Comparison of ENCODE assay signal across 15 cellular contexts in the genomic region with DNA sequence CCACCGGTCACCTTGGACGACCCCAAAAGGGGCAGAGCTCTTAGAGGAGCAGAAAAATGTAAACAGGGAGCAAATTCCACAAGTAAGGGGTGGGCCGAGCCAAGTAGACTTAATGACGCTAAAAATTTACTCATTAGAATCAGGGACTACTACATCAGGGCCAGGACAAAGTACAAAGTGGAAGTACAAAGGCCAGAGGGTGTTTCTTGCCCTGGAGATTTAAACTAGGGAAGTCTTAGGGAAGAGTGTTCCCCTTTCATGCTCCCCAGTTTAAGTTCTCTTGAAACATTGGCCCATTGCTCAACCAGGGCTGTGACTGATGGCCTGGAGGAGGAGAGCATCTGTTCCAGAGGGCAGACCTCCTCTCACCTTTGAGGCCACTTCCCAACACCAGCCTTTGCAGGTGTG. TPM values are rescaled to one million over a fixed set of nuclear protein-coding genes. Genes with fewer than 3 reads are reported as not detected.
A peak's percentile ranks its signal among the peaks of the same experiment; 100 is the strongest.
DNase-seq lines count a peak whose midpoint lies in the region; ATAC-seq and TF ChIP-seq lines count a peak whose summit lies in the region.
"Had no signal": no experiment of that assay in that cellular context is flagged by ENCODE, and none has a peak within 500 bp of the region (broad histone marks: within the 10 kb centered on the region; RNA-seq: fewer than 3 reads in every experiment).

No MANE protein-coding gene starts in this region.

- H3K79me2 ChIP-seq in GM23248 (ENCODE audit: insufficient read depth), result peaks cover 68% of the 10 kb centered on the region

- no peak overlapping the region for H2AFZ ChIP-seq in GM23248

- no peak overlapping the region for H3K9ac ChIP-seq in GM23248

- H3K4me2 ChIP-seq in GM23248 (ENCODE audit: unreplicated experiment), result no peak overlapping the region

- H3K9me2 ChIP-seq in GM23248 (ENCODE audit: insufficient read depth), result no peaks in the 10 kb centered on the region

- H3K9me3 ChIP-seq in AG04450 (ENCODE audit: control insufficient read depth, insufficient read depth, low read length) (no peaks in the 10 kb centered on the region), GM23248 (ENCODE audit: low read depth) (no peaks in the 10 kb centered on the region), WERI-Rb-1 (ENCODE audit: severe bottlenecking) (no peaks in the 10 kb centered on the region), lower lobe of right lung (no peaks in the 10 kb centered on the region)

- peak overlapping the region; percentile 77 for H3K27ac ChIP-seq in AG04450 (ENCODE audit: low read depth, low read length)
- peak overlapping the region; percentile 18; the same call in 1 of the 2 replicates for H3K27ac ChIP-seq in GM23248
- no peak overlapping the region for H3K27ac ChIP-seq in WERI-Rb-1
- H3K27ac ChIP-seq in lower lobe of right lung, result no peak overlapping the region
- no peak overlapping the region for H3K27ac ChIP-seq in caudate nucleus (ENCODE audit: low read depth, low read length)
- H3K27ac ChIP-seq: SK-N-MC had no signal

- peaks cover 54% of the 10 kb centered on the region for H3K4me1 ChIP-seq in GM23248 (ENCODE audit: insufficient read depth)
- peaks cover 70% of the 10 kb centered on the region for H3K4me1 ChIP-seq in lower lobe of right lung

- peak; percentile 6 to 38 for ATAC-seq in lower lobe of right lung

- no peak overlapping the region for H3K4me3 Mint-ChIP-seq in activated naive CD4-positive, alpha-beta T cell treated with anti-CD3 and anti-CD28 coated beads, Interleukin-2, amount 10 ng/mL, durations not matched to agents 7 days and 5 days
- H3K4me3 Mint-ChIP-seq: activated CD4-positive, alpha-beta T cell treated with anti-CD3 and anti-CD28 coated beads for 36 hours had no signal

- no peaks in the 10 kb centered on the region for H4K20me1 ChIP-seq in GM23248 (ENCODE audit: insufficient read depth)

- TF ChIP-seq CTCF in AG04450 (IDR thresholded peaks at IDR 0.05; ENCODE audit: low read depth, low read length) (no peak), WERI-Rb-1 (IDR thresholded peaks at IDR 0.05; ENCODE audit: low read depth, low read length) (no peak), lower lobe of right lung (IDR thresholded peaks at IDR 0.05) (no peak)

- DNase-seq in AG04450 (ENCODE audit: low read depth, low spot score), result no peak
- peak; percentile 4 for DNase-seq in GM23248
- peak; percentile 27 for DNase-seq in WERI-Rb-1
- DNase-seq in lower lobe of right lung, result no peak
- DNase-seq in activated naive CD4-positive, alpha-beta T cell treated with anti-CD3 and anti-CD28 coated beads, Interleukin-2, amount 10 ng/mL, durations not matched to agents 7 days and 5 days, result no peak
- DNase-seq in NCI-H345 treated with DMSO at 0.1 percent for 48 hours (lab: John Stamatoyannopoulos, UW; ENCODE audit: unreplicated experiment), result no peak
- no peak for DNase-seq in SW480 (ENCODE audit: low spot score)
- no peak for DNase-seq in caudate nucleus (lab: John Stamatoyannopoulos, UW)
- DNase-seq: activated CD4-positive, alpha-beta T cell treated with anti-CD3 and anti-CD28 coated beads for 36 hours; activated gamma-delta T cell; GF-D8; NCI-H1105 treated with DMSO at 0.1 percent for 48 hours; NCI-H526; stimulated activated CD8-positive, alpha-beta memory T cell treated with anti-CD3 and anti-CD28 coated beads, Interleukin-4, amount 100 ng/mL, for 48 hours had no signal

- peaks cover 13% of the 10 kb centered on the region for H3K36me3 Mint-ChIP-seq in activated naive CD4-positive, alpha-beta T cell treated with anti-CD3 and anti-CD28 coated beads, Interleukin-2, amount 10 ng/mL, durations not matched to agents 7 days and 5 days

- WGBS in GM23248 (ENCODE audit: low coverage in 1 of 2, low lambda C conversion rate in 2 of 2, missing lambda C conversion rate in 2 of 2), 2 experiments, result 97% methylated on average over 4 of the region's 4 CpGs

- H3K27me3 Mint-ChIP-seq in activated naive CD4-positive, alpha-beta T cell treated with anti-CD3 and anti-CD28 coated beads, Interleukin-2, amount 10 ng/mL, durations not matched to agents 7 days and 5 days, result no peaks in the 10 kb centered on the region
- H3K27me3 Mint-ChIP-seq: activated CD4-positive, alpha-beta T cell treated with anti-CD3 and anti-CD28 coated beads for 36 hours had no signal

- no peaks in the 10 kb centered on the region for H3K9me3 Mint-ChIP-seq in activated naive CD4-positive, alpha-beta T cell treated with anti-CD3 and anti-CD28 coated beads, Interleukin-2, amount 10 ng/mL, durations not matched to agents 7 days and 5 days

- in situ Hi-C loops in GM23248 (cut with MboI), result no loop called here

- intact Hi-C loops in lower lobe of right lung (cut with DNase I), result loop anchor here (10.0 kb wide), 1 partner anchor 182 kb away; no protein-coding TSS in a partner anchor

- no peaks in the 10 kb centered on the region for H3K27me3 ChIP-seq in AG04450 (ENCODE audit: control insufficient read depth, insufficient read depth, low read length)
- no peaks in the 10 kb centered on the region for H3K27me3 ChIP-seq in GM23248 (replicated peaks; ENCODE audit: insufficient read depth)
- no peaks in the 10 kb centered on the region for H3K27me3 ChIP-seq in WERI-Rb-1 (ENCODE audit: insufficient read depth, low read depth, severe bottlenecking)
- no peaks in the 10 kb centered on the region for H3K27me3 ChIP-seq in lower lobe of right lung (ENCODE audit: low read depth)

- H3K27ac Mint-ChIP-seq in activated naive CD4-positive, alpha-beta T cell treated with anti-CD3 and anti-CD28 coated beads, Interleukin-2, amount 10 ng/mL, durations not matched to agents 7 days and 5 days, result no peak overlapping the region

- CTCF ChIA-PET in AG04450 (lab: Charles Lee), result interaction anchor here (8.5 kb wide), 1 partner anchor 183 kb away, joined by 45 read pairs; no protein-coding TSS in a partner anchor
- CTCF ChIA-PET in activated naive CD4-positive, alpha-beta T cell treated with anti-CD3 and anti-CD28 coated beads, Interleukin-2, amount 10 ng/mL, durations not matched to agents 7 days and 5 days (lab: Charles Lee), result interaction anchor here (0.6 to 2.4 kb wide), 4 partner anchors 29 to 254 kb away, joined by 3 to 10 read pairs (median 3); no protein-coding TSS in a partner anchor

- POLR2A ChIA-PET in AG04450 (lab: Yijun Ruan, JAX), result interaction anchor here (0.6 to 1.5 kb wide), 2 partner anchors 48 to 129 kb away, joined by 3 to 5 read pairs; no protein-coding TSS in a partner anchor

- peaks cover 55% of the 10 kb centered on the region for H3F3A ChIP-seq in GM23248 (ENCODE audit: insufficient read depth)

- no peaks in the 10 kb centered on the region for H3K36me3 ChIP-seq in GM23248 (ENCODE audit: low read depth)
- H3K36me3 ChIP-seq in WERI-Rb-1, result peaks cover 42% of the 10 kb centered on the region
- H3K36me3 ChIP-seq in lower lobe of right lung, result peaks cover 13% of the 10 kb centered on the region

- H3K4me1 Mint-ChIP-seq in activated naive CD4-positive, alpha-beta T cell treated with anti-CD3 and anti-CD28 coated beads, Interleukin-2, amount 10 ng/mL, durations not matched to agents 7 days and 5 days, result peaks cover 13% of the 10 kb centered on the region

- H3K4me3 ChIP-seq in AG04450 (ENCODE audit: low read depth, low read length), result no peak overlapping the region
- no peak overlapping the region for H3K4me3 ChIP-seq in GM23248
- H3K4me3 ChIP-seq in WERI-Rb-1 (ENCODE audit: low read depth, low read length), result no peak overlapping the region
- H3K4me3 ChIP-seq in lower lobe of right lung, result no peak overlapping the region
- H3K4me3 ChIP-seq: SK-N-MC had no signal

RNA-seq across cellular contexts. Expression of a gene that starts 48.6 kb away (rescaled TPM):
- polyA plus RNA-seq in AG04450 (2011; rRNA removed), result 60.6 and 72.2 TPM in 2 replicates
- 215 and 248 TPM in 2 replicates for polyA minus RNA-seq in AG04450 (2011; rRNA and poly(A)+ RNA removed)
- total RNA-seq in GM23248 (2014; rRNA removed; shearing (Covaris generic)), result 52.4 and 52.7 TPM in 2 replicates
- 22.9 and 23.9 TPM in 2 replicates for polyA plus RNA-seq in GM23248 (2016; fragmentation: Nextera tagmentation; extraction: Ambion mirVana)
- 148 TPM for total RNA-seq in lower lobe of right lung

Comparison
In these comparisons a context has a peak if more than half of its experiments do, and no peak if none do; other contexts are left out.
1. DNase-seq: peak in GM23248 (single experiment) and WERI-Rb-1 (single experiment); none in AG04450 (single experiment), lower lobe of right lung (single experiment), activated naive CD4-positive, alpha-beta T cell treated with anti-CD3 and anti-CD28 coated beads, Interleukin-2, amount 10 ng/mL, durations not matched to agents 7 days and 5 days (single experiment), NCI-H345 treated with DMSO at 0.1 percent for 48 hours (single experiment), SW480 (single experiment) and caudate nucleus (0 of 61).
2. H3K27ac ChIP-seq: peak in AG04450 (single experiment) and GM23248 (single experiment); none in WERI-Rb-1 (single experiment), lower lobe of right lung (single experiment) and caudate nucleus (single experiment).